1 cellular context compared by ENCODE assay signal in the genomic region with DNA sequence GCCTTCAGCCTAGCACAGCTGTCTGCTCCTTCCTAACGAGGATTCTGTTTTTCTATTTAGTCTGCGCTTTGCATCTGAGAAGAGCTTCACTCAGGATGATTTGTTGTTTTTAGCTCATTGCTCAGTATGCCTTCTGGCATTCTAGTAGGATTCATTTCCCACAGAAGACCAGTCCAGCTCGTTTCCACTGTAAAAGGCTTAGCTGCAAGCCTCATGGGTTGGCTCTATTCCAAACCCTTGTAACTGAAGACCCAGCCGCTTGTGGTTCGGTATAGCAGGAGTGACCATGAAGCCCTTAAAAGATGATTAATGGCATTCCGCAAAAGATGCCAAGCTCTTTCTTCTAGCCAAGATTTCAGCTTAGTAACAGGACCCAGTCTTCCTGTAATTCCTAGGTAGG.
TF ChIP-seq lines count a peak whose summit lies in the region.

No MANE protein-coding gene starts in this region.

TF ChIP-seq in HEK293, 187 proteins besides CTCF, POLR2A, EP300 and RAD21 (continued from another document and continues in another):
- 0 out of 2 replicates have a peak, but pooled peaks have one; percentile 38 for TF ChIP-seq ZNF518A (tag by site-specific recombination; conservative IDR thresholded peaks at IDR 0.05; ENCODE audit: low read depth)
- TF ChIP-seq ZNF148 (tag by site-specific recombination; IDR thresholded peaks at IDR 0.05; ENCODE audit: borderline replicate concordance) = no peak
- TF ChIP-seq MYNN (tag by site-specific recombination; IDR thresholded peaks at IDR 0.05; ENCODE audit: borderline replicate concordance) = no peak
- TF ChIP-seq PRDM10 (tag by site-specific recombination; IDR thresholded peaks at IDR 0.05) = peak; percentile 37
- peak; percentile 93 for TF ChIP-seq ZNF660 (tag by site-specific recombination; IDR thresholded peaks at IDR 0.05)
- TF ChIP-seq ZNF624 (tag by site-specific recombination; IDR thresholded peaks at IDR 0.05) = no peak
- TF ChIP-seq MEIS1 (CRISPR knock-in tag; IDR thresholded peaks at IDR 0.05; ENCODE audit: borderline replicate concordance) = peak; percentile 99
- peak; percentile 46; the same call in 1 of the 2 replicates for TF ChIP-seq ATF2 (tag by site-specific recombination; IDR thresholded peaks at IDR 0.05; ENCODE audit: low read depth)
- TF ChIP-seq IKZF3 (tag by site-specific recombination; IDR thresholded peaks at IDR 0.05) = peak; percentile 91
- no peak; the same call in 1 of the 2 replicates for TF ChIP-seq KLF8 (tag by site-specific recombination; IDR thresholded peaks at IDR 0.05)
- peak; percentile 88 for TF ChIP-seq ZNF24 (tag by site-specific recombination; IDR thresholded peaks at IDR 0.05)
- peak; percentile 81 for TF ChIP-seq ZNF10 (tag by site-specific recombination; IDR thresholded peaks at IDR 0.05)
- no peak for TF ChIP-seq ZNF138 (tag by site-specific recombination; IDR thresholded peaks at IDR 0.05; ENCODE audit: borderline replicate concordance)
- no peak for TF ChIP-seq AEBP2 (tag by site-specific recombination; IDR thresholded peaks at IDR 0.05; ENCODE audit: borderline replicate concordance)
- no peak for TF ChIP-seq ZBTB49 (tag by site-specific recombination; IDR thresholded peaks at IDR 0.05; ENCODE audit: low read depth)
- TF ChIP-seq KLF1 (tag by site-specific recombination; IDR thresholded peaks at IDR 0.05) = no peak
- peak; percentile 87; the same call in 1 of the 2 replicates for TF ChIP-seq ZNF501 (tag by site-specific recombination; IDR thresholded peaks at IDR 0.05)
- no peak for TF ChIP-seq RBAK (tag by site-specific recombination; IDR thresholded peaks at IDR 0.05)
- no peak for TF ChIP-seq ZNF544 (tag by site-specific recombination; IDR thresholded peaks at IDR 0.05)
- TF ChIP-seq ZNF521 (tag by site-specific recombination; IDR thresholded peaks at IDR 0.05) = no peak
- peak; percentile 60; the same call in 1 of the 2 replicates for TF ChIP-seq ZNF596 (tag by site-specific recombination; IDR thresholded peaks at IDR 0.05)
- TF ChIP-seq ZNF37A (tag by site-specific recombination; IDR thresholded peaks at IDR 0.05) = no peak
- no peak for TF ChIP-seq ZNF175 (tag by site-specific recombination; IDR thresholded peaks at IDR 0.05)
- peak; percentile 50; the same call in 1 of the 2 replicates for TF ChIP-seq ZFP69B (tag by site-specific recombination; IDR thresholded peaks at IDR 0.05)
- no peak for TF ChIP-seq GLIS2 (tag by site-specific recombination; IDR thresholded peaks at IDR 0.05)
- no peak for TF ChIP-seq ZNF514 (tag by site-specific recombination; IDR thresholded peaks at IDR 0.05)
- TF ChIP-seq ZFP3 (tag by site-specific recombination; IDR thresholded peaks at IDR 0.05; ENCODE audit: low read depth) = no peak
- no peak; the same call in 1 of the 2 replicates for TF ChIP-seq ZNF335 (tag by site-specific recombination; conservative IDR thresholded peaks at IDR 0.05)
- no peak for TF ChIP-seq YY1 (tag by site-specific recombination; IDR thresholded peaks at IDR 0.05)
- no peak for TF ChIP-seq ZNF626 (tag by site-specific recombination; IDR thresholded peaks at IDR 0.05)
- TF ChIP-seq SETDB1 (IDR thresholded peaks at IDR 0.05; ENCODE audit: insufficient read length, low read length) = no peak
- TF ChIP-seq, protein P1, sequence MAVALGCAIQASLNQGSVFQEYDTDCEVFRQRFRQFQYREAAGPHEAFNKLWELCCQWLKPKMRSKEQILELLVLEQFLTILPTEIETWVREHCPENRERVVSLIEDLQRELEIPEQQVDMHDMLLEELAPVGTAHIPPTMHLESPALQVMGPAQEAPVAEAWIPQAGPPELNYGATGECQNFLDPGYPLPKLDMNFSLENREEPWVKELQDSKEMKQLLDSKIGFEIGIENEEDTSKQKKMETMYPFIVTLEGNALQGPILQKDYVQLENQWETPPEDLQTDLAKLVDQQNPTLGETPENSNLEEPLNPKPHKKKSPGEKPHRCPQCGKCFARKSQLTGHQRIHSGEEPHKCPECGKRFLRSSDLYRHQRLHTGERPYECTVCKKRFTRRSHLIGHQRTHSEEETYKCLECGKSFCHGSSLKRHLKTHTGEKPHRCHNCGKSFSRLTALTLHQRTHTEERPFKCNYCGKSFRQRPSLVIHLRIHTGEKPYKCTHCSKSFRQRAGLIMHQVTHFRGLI (tag by site-specific recombination; IDR thresholded peaks at IDR 0.05) = peak; percentile 83
- TF ChIP-seq KLF10 (tag by site-specific recombination; IDR thresholded peaks at IDR 0.05) = peak; percentile 59
- no peak for TF ChIP-seq ZNF621 (tag by site-specific recombination; IDR thresholded peaks at IDR 0.05)
- no peak for TF ChIP-seq ZNF654 (tag by site-specific recombination; IDR thresholded peaks at IDR 0.05; ENCODE audit: low read depth)
